1 cellular context compared by ENCODE assay signal in the genomic region with DNA sequence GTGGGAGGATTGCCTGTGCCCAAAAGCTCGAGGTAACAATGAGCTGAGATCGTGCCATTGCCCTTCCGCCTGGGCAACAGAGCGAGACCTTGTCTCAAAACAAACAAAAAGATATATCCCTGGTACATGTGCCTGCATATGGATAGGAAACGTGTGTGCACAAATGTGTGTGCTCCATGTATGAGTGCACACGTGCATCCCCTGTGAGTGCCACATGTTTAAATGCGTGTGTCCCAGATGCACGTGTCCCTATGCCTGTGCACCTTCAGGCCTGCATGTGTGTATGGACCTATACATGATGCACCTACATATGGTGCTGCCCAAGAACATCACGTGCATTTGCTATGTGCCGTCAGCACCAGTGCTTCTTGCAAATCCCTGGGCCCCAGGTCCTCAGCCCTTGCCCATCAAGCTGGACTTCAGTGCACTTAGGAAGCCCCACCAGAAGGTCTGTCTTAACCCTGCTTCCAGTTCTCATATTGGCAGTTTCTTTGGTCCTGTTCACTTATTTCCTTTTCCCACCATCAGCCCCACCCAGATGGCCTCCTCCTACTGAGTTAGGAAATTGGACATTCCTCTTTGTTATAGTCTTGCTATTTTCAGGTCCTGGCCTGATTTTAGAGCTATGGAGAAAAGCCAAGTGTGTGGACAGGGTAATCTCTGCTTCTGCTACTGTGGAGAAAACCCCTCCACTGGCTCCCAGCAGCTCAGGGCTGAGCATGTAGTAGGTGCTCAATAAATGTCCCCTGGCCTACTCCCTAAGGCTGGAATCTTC.
TF ChIP-seq lines count a peak whose summit lies in the region.

No MANE protein-coding gene starts in this region.

TF ChIP-seq in K562, 482 proteins besides CTCF, POLR2A, EP300 and RAD21:
- TF ChIP-seq ZNF707 (CRISPR knock-in tag; conservative IDR thresholded peaks at IDR 0.05) (no peak), BHLHE40 (IDR thresholded peaks at IDR 0.05; ENCODE audit: low read length) (0 out of 2 replicates have a peak, but pooled peaks have one; percentile 22), RFX5 (IDR thresholded peaks at IDR 0.05; ENCODE audit: low read depth, low read length) (no peak), FOXP1 (CRISPR knock-in tag; IDR thresholded peaks at IDR 0.05) (no peak), CHCHD3 (CRISPR knock-in tag; IDR thresholded peaks at IDR 0.05) (no peak), BMI1 (IDR thresholded peaks at IDR 0.05; ENCODE audit: low read length) (no peak), MCM7 (IDR thresholded peaks at IDR 0.05) (no peak)
- TF ChIP-seq, protein P1, sequence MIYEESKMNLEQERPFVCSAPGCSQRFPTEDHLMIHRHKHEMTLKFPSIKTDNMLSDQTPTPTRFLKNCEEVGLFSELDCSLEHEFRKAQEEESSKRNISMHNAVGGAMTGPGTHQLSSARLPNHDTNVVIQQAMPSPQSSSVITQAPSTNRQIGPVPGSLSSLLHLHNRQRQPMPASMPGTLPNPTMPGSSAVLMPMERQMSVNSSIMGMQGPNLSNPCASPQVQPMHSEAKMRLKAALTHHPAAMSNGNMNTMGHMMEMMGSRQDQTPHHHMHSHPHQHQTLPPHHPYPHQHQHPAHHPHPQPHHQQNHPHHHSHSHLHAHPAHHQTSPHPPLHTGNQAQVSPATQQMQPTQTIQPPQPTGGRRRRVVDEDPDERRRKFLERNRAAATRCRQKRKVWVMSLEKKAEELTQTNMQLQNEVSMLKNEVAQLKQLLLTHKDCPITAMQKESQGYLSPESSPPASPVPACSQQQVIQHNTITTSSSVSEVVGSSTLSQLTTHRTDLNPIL (CRISPR knock-in tag; IDR thresholded peaks at IDR 0.05) = no peak
- TF ChIP-seq, protein P2, sequence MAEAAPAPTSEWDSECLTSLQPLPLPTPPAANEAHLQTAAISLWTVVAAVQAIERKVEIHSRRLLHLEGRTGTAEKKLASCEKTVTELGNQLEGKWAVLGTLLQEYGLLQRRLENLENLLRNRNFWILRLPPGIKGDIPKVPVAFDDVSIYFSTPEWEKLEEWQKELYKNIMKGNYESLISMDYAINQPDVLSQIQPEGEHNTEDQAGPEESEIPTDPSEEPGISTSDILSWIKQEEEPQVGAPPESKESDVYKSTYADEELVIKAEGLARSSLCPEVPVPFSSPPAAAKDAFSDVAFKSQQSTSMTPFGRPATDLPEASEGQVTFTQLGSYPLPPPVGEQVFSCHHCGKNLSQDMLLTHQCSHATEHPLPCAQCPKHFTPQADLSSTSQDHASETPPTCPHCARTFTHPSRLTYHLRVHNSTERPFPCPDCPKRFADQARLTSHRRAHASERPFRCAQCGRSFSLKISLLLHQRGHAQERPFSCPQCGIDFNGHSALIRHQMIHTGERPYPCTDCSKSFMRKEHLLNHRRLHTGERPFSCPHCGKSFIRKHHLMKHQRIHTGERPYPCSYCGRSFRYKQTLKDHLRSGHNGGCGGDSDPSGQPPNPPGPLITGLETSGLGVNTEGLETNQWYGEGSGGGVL (CRISPR knock-in tag; IDR thresholded peaks at IDR 0.05) = no peak
- TF ChIP-seq, protein P3, sequence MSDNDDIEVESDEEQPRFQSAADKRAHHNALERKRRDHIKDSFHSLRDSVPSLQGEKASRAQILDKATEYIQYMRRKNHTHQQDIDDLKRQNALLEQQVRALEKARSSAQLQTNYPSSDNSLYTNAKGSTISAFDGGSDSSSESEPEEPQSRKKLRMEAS (CRISPR knock-in tag; IDR thresholded peaks at IDR 0.05) = peak; percentile 20; the same call in 1 of the 2 replicates
